Comparison of ENCODE assay signal across 8 cellular contexts in genomic region chr3:125593991-125594574, GRCh38. TPM values are rescaled to one million over a fixed set of nuclear protein-coding genes. Genes with fewer than 3 reads are reported as not detected.
A peak's percentile ranks its signal among the peaks of the same experiment; 100 is the strongest.
DNase-seq lines count a peak whose midpoint lies in the region; TF ChIP-seq lines count a peak whose summit lies in the region.

No MANE protein-coding gene starts in this region.

- peak overlapping the region; percentile 85 for H3K27ac Mint-ChIP-seq in activated CD4-positive, alpha-beta T cell treated with anti-CD3 and anti-CD28 coated beads, Interleukin-2, amount 10 ng/mL, durations not matched to agents 24 days and 14 days

- H3K9me3 ChIP-seq in SK-N-MC (ENCODE audit: low read depth, low read length) (no peaks in the 10 kb centered on the region), esophagus muscularis mucosa (no peaks in the 10 kb centered on the region), parathyroid adenoma (ENCODE audit: control insufficient read depth, low read length) (no peaks in the 10 kb centered on the region)

- no peak for TF ChIP-seq POLR2A in esophagus muscularis mucosa (IDR thresholded peaks at IDR 0.05; ENCODE audit: low read depth)

- H3K9ac ChIP-seq in SK-N-MC (ENCODE audit: insufficient read length), result peak overlapping the region; percentile 83
- H3K9ac ChIP-seq in parathyroid adenoma, result no peak overlapping the region

- intact Hi-C loops in activated CD4-positive, alpha-beta T cell treated with anti-CD3 and anti-CD28 coated beads, Interleukin-2, amount 10 ng/mL, durations not matched to agents 24 days and 14 days (cut with micrococcal nuclease), result loop anchor here (2.0 to 10.0 kb wide), 3 partner anchors 321 to 881 kb away; partner anchors contain the start of genes UMPS and ZXDC
- intact Hi-C loops in esophagus muscularis mucosa (cut with DNase I), result no loop called here

- peaks cover 21% of the 10 kb centered on the region for H3K4me1 Mint-ChIP-seq in activated CD4-positive, alpha-beta T cell treated with anti-CD3 and anti-CD28 coated beads, Interleukin-2, amount 10 ng/mL, durations not matched to agents 24 days and 14 days

- peak overlapping the region; percentile 77 for H3K4me2 ChIP-seq in parathyroid adenoma (ENCODE audit: low read length)

- WGBS in esophagus muscularis mucosa, result 5% methylated on average over 6 of the region's 6 CpGs

- DNase-seq in activated CD4-positive, alpha-beta T cell treated with anti-CD3 and anti-CD28 coated beads, Interleukin-2, amount 10 ng/mL, durations not matched to agents 24 days and 14 days, result no peak
- DNase-seq in activated CD4-positive, alpha-beta T cell treated with anti-CD3 and anti-CD28 coated beads, Interleukin-2, amount 50 U/mL, for 4 hours, result no peak
- no peak for DNase-seq in SK-N-MC (ENCODE audit: low read depth, low spot score)
- DNase-seq in esophagus muscularis mucosa (ENCODE audit: extremely low spot score), result no peak
- no peak for DNase-seq in COR-L47 (lab: John Stamatoyannopoulos, UW)
- DNase-seq in 8988T, result no peak
- no peak for DNase-seq in COLO668 (lab: John Stamatoyannopoulos, UW; ENCODE audit: unreplicated experiment)

- TF ChIP-seq CTCF in esophagus muscularis mucosa (IDR thresholded peaks at IDR 0.05) (no peak), parathyroid adenoma (IDR thresholded peaks at IDR 0.05) (no peak)

- no peak overlapping the region for H2AFZ ChIP-seq in parathyroid adenoma

- no peak for TF ChIP-seq EP300 in esophagus muscularis mucosa (IDR thresholded peaks at IDR 0.05)

- peak overlapping the region; percentile 84 for H3K4me3 ChIP-seq in SK-N-MC
- peak overlapping the region; percentile 68 to 96 (median 84) for H3K4me3 ChIP-seq in esophagus muscularis mucosa
- H3K4me3 ChIP-seq in parathyroid adenoma (ENCODE audit: low read depth, low read length), result peak overlapping the region; percentile 72

- H3K27ac ChIP-seq in SK-N-MC, result peak overlapping the region; percentile 47
- peak overlapping the region; percentile 93 to 97 (median 96) for H3K27ac ChIP-seq in esophagus muscularis mucosa (replicated peaks in 1 of 4)
- peak overlapping the region; percentile 83 for H3K27ac ChIP-seq in parathyroid adenoma

- H3K36me3 ChIP-seq in SK-N-MC (ENCODE audit: insufficient read depth, low read length) (no peaks in the 10 kb centered on the region), esophagus muscularis mucosa (no peaks in the 10 kb centered on the region), parathyroid adenoma (ENCODE audit: control insufficient read depth, insufficient read depth, low read length) (no peaks in the 10 kb centered on the region)

- H3K4me1 ChIP-seq in esophagus muscularis mucosa (peaks cover 35 to 51% (median 49%) of the 10 kb centered on the region in 4 donors), parathyroid adenoma (peaks cover 5% of the 10 kb centered on the region)

- H3K79me2 ChIP-seq in parathyroid adenoma, result peaks cover 20% of the 10 kb centered on the region

- peak overlapping the region; percentile 90 for H3K4me3 Mint-ChIP-seq in activated CD4-positive, alpha-beta T cell treated with anti-CD3 and anti-CD28 coated beads, Interleukin-2, amount 10 ng/mL, durations not matched to agents 24 days and 14 days

- H3K27me3 ChIP-seq in esophagus muscularis mucosa, result no peaks in the 10 kb centered on the region
- no peaks in the 10 kb centered on the region for H3K27me3 ChIP-seq in parathyroid adenoma (ENCODE audit: control insufficient read depth, insufficient read depth, low read length)

- peaks cover 7% of the 10 kb centered on the region for H3K36me3 Mint-ChIP-seq in activated CD4-positive, alpha-beta T cell treated with anti-CD3 and anti-CD28 coated beads, Interleukin-2, amount 10 ng/mL, durations not matched to agents 24 days and 14 days (ENCODE audit: low read depth)

- H3K9me3 Mint-ChIP-seq in activated CD4-positive, alpha-beta T cell treated with anti-CD3 and anti-CD28 coated beads, Interleukin-2, amount 10 ng/mL, durations not matched to agents 24 days and 14 days, result no peaks in the 10 kb centered on the region

- no peaks in the 10 kb centered on the region for H3K27me3 Mint-ChIP-seq in activated CD4-positive, alpha-beta T cell treated with anti-CD3 and anti-CD28 coated beads, Interleukin-2, amount 10 ng/mL, durations not matched to agents 24 days and 14 days

RNA-seq across cellular contexts. Expression of gene OSBPL11, which starts 1.2 kb away (rescaled TPM):
- 12.3 and 12.6 TPM in 2 replicates for total RNA-seq in activated CD4-positive, alpha-beta T cell treated with anti-CD3 and anti-CD28 coated beads, Interleukin-2, amount 10 ng/mL, durations not matched to agents 24 days and 14 days
- total RNA-seq in esophagus muscularis mucosa, result 10 to 100 TPM; 12.8 to 16.7 (median 13.3) TPM
